ENCODE assay signal across 8 cellular contexts in genomic region chr7:8442814-8443304, GRCh38. TPM values are rescaled to one million over a fixed set of nuclear protein-coding genes. Genes with fewer than 3 reads are reported as not detected.
A peak's percentile ranks its signal among the peaks of the same experiment; 100 is the strongest.
DNase-seq lines count a peak whose midpoint lies in the region; ATAC-seq and TF ChIP-seq lines count a peak whose summit lies in the region.

No MANE protein-coding gene starts in this region.

- intact Hi-C loops in lower lobe of right lung (cut with DNase I), result no loop called here

- no peaks in the 10 kb centered on the region for H3K9me3 ChIP-seq in SK-N-MC (ENCODE audit: low read depth, low read length)
- no peaks in the 10 kb centered on the region for H3K9me3 ChIP-seq in lower lobe of right lung

- H3K4me3 ChIP-seq in SK-N-MC (peak overlapping the region; percentile 45; the same call in 1 of the 2 replicates), cardiac fibroblast (replicated peaks in 1 of 2; ENCODE audit: low read depth in 2 of 2, low read length in 2 of 2) (no peak overlapping the region), lower lobe of right lung (no peak overlapping the region)

- H3K4me1 ChIP-seq in lower lobe of right lung, result no peaks in the 10 kb centered on the region

- H3K36me3 ChIP-seq in SK-N-MC (ENCODE audit: insufficient read depth, low read length) (no peaks in the 10 kb centered on the region), lower lobe of right lung (no peaks in the 10 kb centered on the region)

- DNase-seq in SK-N-MC (ENCODE audit: low read depth, low spot score) (no peak), cardiac fibroblast (ENCODE audit: low read depth in 2 of 2) (peak; percentile 18 to 28), lower lobe of right lung (peak; percentile 73), GF-D8 (lab: John Stamatoyannopoulos, UW) (no peak), SW480 (ENCODE audit: low spot score) (no peak)
- peak; percentile 6 for DNase-seq in stimulated activated naive CD4-positive, alpha-beta T cell treated with Interleukin-2 at 50 U/mL for 16 hours (lab: John Stamatoyannopoulos, UW)

- ATAC-seq in GM21786 (IDR thresholded peaks at IDR 0.05; ENCODE audit: unreplicated experiment) (peak; percentile 60), lower lobe of right lung (peak; percentile 89 to 90), GM21381 (IDR thresholded peaks at IDR 0.05; ENCODE audit: unreplicated experiment) (no peak)

- TF ChIP-seq CTCF in cardiac fibroblast (IDR thresholded peaks at IDR 0.05; ENCODE audit: low read depth, low read length) (no peak), lower lobe of right lung (IDR thresholded peaks at IDR 0.05) (no peak)

- no peak overlapping the region for H3K27ac ChIP-seq in SK-N-MC
- no peak overlapping the region for H3K27ac ChIP-seq in lower lobe of right lung

- H3K9ac ChIP-seq in SK-N-MC (ENCODE audit: insufficient read length), result no peak overlapping the region

- H3K27me3 ChIP-seq in lower lobe of right lung (ENCODE audit: low read depth), result peaks cover 76% of the 10 kb centered on the region

RNA-seq across cellular contexts. Expression of gene NXPH1, which starts 9.4 kb away (rescaled TPM):
- total RNA-seq in lower lobe of right lung, result not detected

Comparison
In these comparisons a context has a peak if more than half of its experiments do, and no peak if none do; other contexts are left out.
1. DNase-seq: peak in cardiac fibroblast (2 of 2), lower lobe of right lung (single experiment) and stimulated activated naive CD4-positive, alpha-beta T cell treated with Interleukin-2 at 50 U/mL for 16 hours (single experiment); none in SK-N-MC (single experiment), GF-D8 (single experiment) and SW480 (single experiment).